ENCODE assay signal across 8 cellular contexts in genomic region chr9:137421838-137422667, GRCh38. TPM values are rescaled to one million over a fixed set of nuclear protein-coding genes. Genes with fewer than 3 reads are reported as not detected.
DNase-seq lines count a peak whose midpoint lies in the region; ATAC-seq, FAIRE-seq and TF ChIP-seq lines count a peak whose summit lies in the region.

No MANE protein-coding gene starts in this region.

- ATAC-seq in CD4-positive, CD25-positive, alpha-beta regulatory T cell (ENCODE audit: low read depth in 2 of 2) = no peak

- H3K27ac Mint-ChIP-seq in CD4-positive, CD25-positive, alpha-beta regulatory T cell = peak overlapping the region; percentile 65 to 85 (median 78)
- H3K27ac Mint-ChIP-seq in dendritic cell treated with granulocyte-macrophage colony-stimulating factor and Interleukin-4, amounts not matched to agents 40 ng/mL and 50 ng/mL, for 4 days = peak overlapping the region; percentile 73
- H3K27ac Mint-ChIP-seq in nephron = peak overlapping the region; percentile 22 to 33 (median 30)

- H3K36me3 Mint-ChIP-seq in CD4-positive, CD25-positive, alpha-beta regulatory T cell = no peaks in the 10 kb centered on the region
- H3K36me3 Mint-ChIP-seq in dendritic cell treated with granulocyte-macrophage colony-stimulating factor and Interleukin-4, amounts not matched to agents 40 ng/mL and 50 ng/mL, for 4 days (ENCODE audit: low read depth) = peaks cover 15% of the 10 kb centered on the region
- H3K36me3 Mint-ChIP-seq in nephron (ENCODE audit: low read depth) = no peaks in the 10 kb centered on the region

- H3K4me1 Mint-ChIP-seq in CD4-positive, CD25-positive, alpha-beta regulatory T cell = peaks cover 0 to 21% (median 12%) of the 10 kb centered on the region in 4 donors
- peaks cover 22% of the 10 kb centered on the region for H3K4me1 Mint-ChIP-seq in dendritic cell treated with granulocyte-macrophage colony-stimulating factor and Interleukin-4, amounts not matched to agents 40 ng/mL and 50 ng/mL, for 4 days (ENCODE audit: low read depth)
- H3K4me1 Mint-ChIP-seq in nephron = peaks cover 11% of the 10 kb centered on the region

- no peak overlapping the region for H3K27ac ChIP-seq in CD4-positive, CD25-positive, alpha-beta regulatory T cell (ENCODE audit: insufficient read depth, low read length, poor library complexity, severe bottlenecking)

- peaks cover 18% of the 10 kb centered on the region for H3K4me1 ChIP-seq in CD4-positive, CD25-positive, alpha-beta regulatory T cell (ENCODE audit: control insufficient read depth, insufficient read depth, low read length, poor library complexity, severe bottlenecking)

- peak overlapping the region; percentile 66 for H3K4me3 ChIP-seq in CD4-positive, CD25-positive, alpha-beta regulatory T cell (ENCODE audit: low read depth, low read length)

- DNase-seq in CD4-positive, CD25-positive, alpha-beta regulatory T cell = no peak
- DNase-seq in NAMALWA (ENCODE audit: low spot score) (peak; percentile 46), NCI-H2029 treated with DMSO at 0.1 percent for 48 hours (lab: John Stamatoyannopoulos, UW) (no peak), HT-29 (ENCODE audit: low spot score) (no peak), H54 (ENCODE audit: insufficient read length, low spot score) (no peak), SHP77 treated with DMSO at 0.1 percent for 48 hours (lab: John Stamatoyannopoulos, UW) (no peak)

- FAIRE-seq in H54 (lab: Jason Lieb, UNC) = no peak

- no peaks in the 10 kb centered on the region for H3K9me3 ChIP-seq in CD4-positive, CD25-positive, alpha-beta regulatory T cell (ENCODE audit: control insufficient read depth in 2 of 2, low read length in 2 of 2)

- H3K27me3 Mint-ChIP-seq in CD4-positive, CD25-positive, alpha-beta regulatory T cell = peaks cover 4% of the 10 kb centered on the region
- peaks cover 2% of the 10 kb centered on the region for H3K27me3 Mint-ChIP-seq in dendritic cell treated with granulocyte-macrophage colony-stimulating factor and Interleukin-4, amounts not matched to agents 40 ng/mL and 50 ng/mL, for 4 days
- H3K27me3 Mint-ChIP-seq in nephron (ENCODE audit: low read depth) = no peaks in the 10 kb centered on the region

- intact Hi-C loops in dendritic cell treated with granulocyte-macrophage colony-stimulating factor and Interleukin-4, amounts not matched to agents 40 ng/mL and 50 ng/mL, for 4 days (cut with micrococcal nuclease) = no loop called here

- H3K27me3 ChIP-seq in CD4-positive, CD25-positive, alpha-beta regulatory T cell (ENCODE audit: control insufficient read depth, insufficient read depth, low read length) = no peaks in the 10 kb centered on the region

- no peaks in the 10 kb centered on the region for H3K9me3 Mint-ChIP-seq in CD4-positive, CD25-positive, alpha-beta regulatory T cell
- H3K9me3 Mint-ChIP-seq in dendritic cell treated with granulocyte-macrophage colony-stimulating factor and Interleukin-4, amounts not matched to agents 40 ng/mL and 50 ng/mL, for 4 days = no peaks in the 10 kb centered on the region
- no peaks in the 10 kb centered on the region for H3K9me3 Mint-ChIP-seq in nephron

- TF ChIP-seq POLR2A in H54 (IDR thresholded peaks at IDR 0.05; ENCODE audit: low read depth, low read length) = no peak

- no peaks in the 10 kb centered on the region for H3K36me3 ChIP-seq in CD4-positive, CD25-positive, alpha-beta regulatory T cell (ENCODE audit: control insufficient read depth, insufficient read depth, low read length)

- TF ChIP-seq CTCF in nephron (IDR thresholded peaks at IDR 0.05; ENCODE audit: unreplicated experiment in 3 of 3) = no peak

- peak overlapping the region; percentile 77 to 90 (median 88) for H3K4me3 Mint-ChIP-seq in CD4-positive, CD25-positive, alpha-beta regulatory T cell
- peak overlapping the region; percentile 79 for H3K4me3 Mint-ChIP-seq in dendritic cell treated with granulocyte-macrophage colony-stimulating factor and Interleukin-4, amounts not matched to agents 40 ng/mL and 50 ng/mL, for 4 days
- peak overlapping the region; percentile 88 to 91 (median 88) for H3K4me3 Mint-ChIP-seq in nephron

RNA-seq across cellular contexts. Expression of gene EXD3, which starts 0.9 kb away (rescaled TPM):
- 27.3 TPM for total RNA-seq in CD4-positive, CD25-positive, alpha-beta regulatory T cell
- polyA plus RNA-seq in CD4-positive, CD25-positive, alpha-beta regulatory T cell = 1 to 10 TPM; 4.7 to 7.2 (median 5.7) TPM
- total RNA-seq in HT-29 (2014; rRNA removed; shearing (Covaris generic)) = 7.6 and 14.1 TPM in 2 replicates

RNA-seq across cellular contexts. Expression of gene NOXA1, which starts 1.1 kb away (rescaled TPM):
- 3.8 TPM for total RNA-seq in CD4-positive, CD25-positive, alpha-beta regulatory T cell
- 1 to 10 TPM in 2 of 4 donors, under 1 TPM in 2; 0.83 to 3.3 (median 1.4) TPM for polyA plus RNA-seq in CD4-positive, CD25-positive, alpha-beta regulatory T cell
- total RNA-seq in HT-29 (2014; rRNA removed; shearing (Covaris generic)) = 1.5 and 3.7 TPM in 2 replicates

RNA-seq across cellular contexts. Expression of gene ENTPD8, which starts 19.1 kb away (rescaled TPM):
- not detected for total RNA-seq in CD4-positive, CD25-positive, alpha-beta regulatory T cell
- polyA plus RNA-seq in CD4-positive, CD25-positive, alpha-beta regulatory T cell = not detected
- total RNA-seq in HT-29 (2014; rRNA removed; shearing (Covaris generic)) = 0.76 and 1.3 TPM in 2 replicates

RNA-seq across cellular contexts. Expression of gene NSMF, which starts 37.1 kb away (rescaled TPM):
- 109 TPM for total RNA-seq in CD4-positive, CD25-positive, alpha-beta regulatory T cell
- polyA plus RNA-seq in CD4-positive, CD25-positive, alpha-beta regulatory T cell = 10 to 100 TPM in 2 of 4 donors, 1 to 10 TPM in 2; 9.3 to 14.5 (median 11.8) TPM
- total RNA-seq in HT-29 (2014; rRNA removed; shearing (Covaris generic)) = 74.4 and 77.7 TPM in 2 replicates
